ENCODE assay signal across 8 cellular contexts in genomic region chr3:197713477-197713822, GRCh38. TPM values are rescaled to one million over a fixed set of nuclear protein-coding genes. Genes with fewer than 3 reads are reported as not detected.
A peak's percentile ranks its signal among the peaks of the same experiment; 100 is the strongest.
DNase-seq lines count a peak whose midpoint lies in the region; ATAC-seq and TF ChIP-seq lines count a peak whose summit lies in the region.

No MANE protein-coding gene starts in this region.

- H3K36me3 Mint-ChIP-seq in stimulated activated naive CD8-positive, alpha-beta T cell treated with anti-CD3 and anti-CD28 coated beads, Interleukin-15, Interleukin-2, amounts not matched to agents 100 ng/mL and 50 ng/mL, for 24 hours (ENCODE audit: low read depth): peaks cover 44% of the 10 kb centered on the region
- peaks cover 7% of the 10 kb centered on the region for H3K36me3 Mint-ChIP-seq in T-helper 17 cell (ENCODE audit: low read depth)

- no peaks in the 10 kb centered on the region for H3K27me3 Mint-ChIP-seq in stimulated activated naive CD8-positive, alpha-beta T cell treated with anti-CD3 and anti-CD28 coated beads, Interleukin-15, Interleukin-2, amounts not matched to agents 100 ng/mL and 50 ng/mL, for 24 hours
- H3K27me3 Mint-ChIP-seq in T-helper 17 cell: no peaks in the 10 kb centered on the region

- no peak for ATAC-seq in stimulated activated naive CD8-positive, alpha-beta T cell treated with anti-CD3 and anti-CD28 coated beads, Interleukin-15, Interleukin-2, amounts not matched to agents 100 U/mL and 50 U/mL, for 24 hours
- ATAC-seq in T-helper 17 cell (no peak), lung (ENCODE audit: insufficient read depth, low FRiP score) (no peak), HG03521 (IDR thresholded peaks at IDR 0.05; ENCODE audit: unreplicated experiment) (no peak)

- H3K4me1 ChIP-seq in lung (ENCODE audit: control insufficient read depth in 2 of 2, insufficient read depth in 2 of 2, low read length in 2 of 2): peaks cover 0 to 3% of the 10 kb centered on the region in 2 donors

- peaks cover 42% of the 10 kb centered on the region for H3K4me1 Mint-ChIP-seq in stimulated activated naive CD8-positive, alpha-beta T cell treated with anti-CD3 and anti-CD28 coated beads, Interleukin-15, Interleukin-2, amounts not matched to agents 100 ng/mL and 50 ng/mL, for 24 hours (ENCODE audit: low read depth)
- peaks cover 19% of the 10 kb centered on the region for H3K4me1 Mint-ChIP-seq in T-helper 17 cell

- H3K36me3 ChIP-seq in lung (ENCODE audit: control insufficient read depth in 2 of 2, insufficient read depth in 2 of 2, low read length in 2 of 2): peaks cover 0 to 9% of the 10 kb centered on the region in 2 donors

- H3K9me3 ChIP-seq in T-helper 17 cell (ENCODE audit: control insufficient read depth, low read length, poor library complexity, severe bottlenecking) (no peaks in the 10 kb centered on the region), lung (ENCODE audit: control insufficient read depth in 2 of 2, insufficient read depth in 1 of 2, low read length in 1 of 2) (no peaks in the 10 kb centered on the region)

- H3K4me3 Mint-ChIP-seq in stimulated activated naive CD8-positive, alpha-beta T cell treated with anti-CD3 and anti-CD28 coated beads, Interleukin-15, Interleukin-2, amounts not matched to agents 100 ng/mL and 50 ng/mL, for 24 hours: peak overlapping the region; percentile 78
- no peak overlapping the region for H3K4me3 Mint-ChIP-seq in T-helper 17 cell

- H3K27ac Mint-ChIP-seq in stimulated activated naive CD8-positive, alpha-beta T cell treated with anti-CD3 and anti-CD28 coated beads, Interleukin-15, Interleukin-2, amounts not matched to agents 100 ng/mL and 50 ng/mL, for 24 hours: peak overlapping the region; percentile 93
- H3K27ac Mint-ChIP-seq in T-helper 17 cell: peak overlapping the region; percentile 97

- 76 to 89% methylated on average over 4 of the region's 4 CpGs for WGBS in lung, 2 donors

- H3K9me3 Mint-ChIP-seq in stimulated activated naive CD8-positive, alpha-beta T cell treated with anti-CD3 and anti-CD28 coated beads, Interleukin-15, Interleukin-2, amounts not matched to agents 100 ng/mL and 50 ng/mL, for 24 hours: no peaks in the 10 kb centered on the region

- DNase-seq in stimulated activated naive CD8-positive, alpha-beta T cell treated with anti-CD3 and anti-CD28 coated beads, Interleukin-15, Interleukin-2, amounts not matched to agents 100 U/mL and 50 U/mL, for 24 hours: no peak
- DNase-seq in T-helper 17 cell: no peak
- no peak for DNase-seq in lung (ENCODE audit: low spot score)
- no peak for DNase-seq in HUDEP-2 (lab: John Stamatoyannopoulos, UW; ENCODE audit: unreplicated experiment in 76 of 76)
- no peak for DNase-seq in NOMO-1 treated with DMSO at 0.1 percent for 48 hours (lab: John Stamatoyannopoulos, UW; ENCODE audit: unreplicated experiment)
- DNase-seq in HuH-7 (ENCODE audit: low spot score): no peak

- H3K4me3 ChIP-seq in lung: no peak overlapping the region

- no peaks in the 10 kb centered on the region for H3K27me3 ChIP-seq in lung (ENCODE audit: control insufficient read depth, insufficient read depth)

- peak overlapping the region; percentile 72 to 98 for H3K27ac ChIP-seq in lung (ENCODE audit: low read depth in 1 of 2, low read length in 1 of 2)

- TF ChIP-seq CTCF in lung (IDR thresholded peaks at IDR 0.05; ENCODE audit: control extremely low read depth, extremely low read depth): no peak

RNA-seq across cellular contexts. Expression of gene RUBCN, which starts 23.3 kb away (rescaled TPM):
- 10 to 100 TPM; 40.2 to 41.7 TPM for total RNA-seq in T-helper 17 cell
- total RNA-seq in lung: 10 to 100 TPM; 19.7 to 34.1 TPM
- polyA plus RNA-seq in lung: 10 to 100 TPM; 11.9 to 13.0 TPM

RNA-seq across cellular contexts. Expression of gene FYTTD1, which starts 36.2 kb away (rescaled TPM):
- total RNA-seq in T-helper 17 cell: 10 to 100 TPM; 52.0 to 67.1 TPM
- 10 to 100 TPM; 40.7 to 90.2 TPM for total RNA-seq in lung
- 10 to 100 TPM; 12.1 to 17.8 TPM for polyA plus RNA-seq in lung
